Comparison of ENCODE assay signal across 7 cellular contexts in the genomic region with DNA sequence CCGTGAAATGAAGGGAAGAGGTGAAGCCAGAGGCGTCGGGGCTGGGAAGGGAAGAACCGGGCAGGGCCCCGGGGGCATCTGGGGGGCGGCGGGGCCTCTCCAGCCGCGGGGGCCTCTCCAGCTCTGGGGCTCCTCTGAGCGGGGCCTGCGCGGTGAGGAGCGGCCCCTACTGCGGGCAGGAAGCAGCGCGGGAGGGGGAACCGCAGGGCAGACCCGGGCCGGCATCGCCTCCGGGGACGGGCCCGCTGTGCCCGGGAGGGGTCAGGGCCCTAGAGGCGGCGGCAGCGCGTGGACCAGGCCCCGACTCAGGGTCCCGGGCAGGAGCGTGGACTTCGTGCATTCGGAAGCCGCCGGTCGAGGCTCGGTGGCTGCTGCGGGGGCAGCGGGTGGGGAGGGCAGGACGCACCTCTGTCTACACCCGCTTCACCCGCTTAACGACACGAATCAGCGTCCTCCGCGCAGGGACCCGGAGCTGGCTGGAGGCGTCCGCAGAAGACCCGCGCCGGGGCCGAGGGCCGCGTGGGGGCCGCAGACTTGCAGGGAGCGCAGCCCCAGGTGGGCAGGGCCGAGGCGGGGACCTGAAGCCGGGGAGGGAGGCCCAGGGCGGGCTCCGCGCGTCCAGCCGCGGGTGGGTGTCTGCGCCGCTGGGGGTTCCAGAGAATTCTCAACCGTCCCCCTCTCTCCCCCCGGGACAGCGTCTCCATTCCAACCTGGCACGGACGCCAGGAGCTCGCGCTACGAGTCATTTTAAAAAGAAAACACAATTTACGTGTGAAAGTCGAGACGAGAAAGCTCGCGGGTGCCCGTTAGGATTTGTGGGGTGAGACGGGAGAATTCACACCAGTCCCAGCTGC.
DNase-seq lines count a peak whose midpoint lies in the region; ATAC-seq and TF ChIP-seq lines count a peak whose summit lies in the region.
"Not testable (repeated sequence)": the region's sequence is repeated elsewhere in the genome, so short reads cannot be mapped to it uniquely, and the experiment has no call there.

No MANE protein-coding gene starts in this region.

- H3K4me1 ChIP-seq in lower lobe of right lung = not testable (repeated sequence)

- intact Hi-C loops in Right ventricle myocardium inferior (cut with DNase I); lower lobe of right lung (cut with DNase I): not testable (repeated sequence)

- DNase-seq in activated T-cell treated with anti-CD3 and anti-CD28 coated beads, Interleukin-2, amount 50 U/mL, for 24 hours = peak; percentile 32
- DNase-seq in activated naive CD8-positive, alpha-beta T cell treated with anti-CD3 and anti-CD28 coated beads, Interleukin-2, amount 10 ng/mL, durations not matched to agents 7 days and 5 days; Right ventricle myocardium inferior (ENCODE audit: missing footprints); lower lobe of right lung; natural killer cell treated with Interleukin-12 subunit alpha and Interleukin-12 subunit beta and Interleukin-15 and Interleukin-18, amount 100 ng/mL, for 72 hours (ENCODE audit: low spot score); stimulated activated naive CD8-positive, alpha-beta T cell treated with anti-CD3 and anti-CD28 coated beads, Interleukin-15, Interleukin-2, amounts not matched to agents 100 U/mL and 50 U/mL, for 24 hours: not testable (repeated sequence)

- H3K36me3 ChIP-seq in lower lobe of right lung = not testable (repeated sequence)

- not testable (repeated sequence) for H3K4me3 ChIP-seq in lower lobe of right lung

- not testable (repeated sequence) for H3K9me3 ChIP-seq in lower lobe of right lung

- not testable (repeated sequence) for H3K4me3 Mint-ChIP-seq in activated T-cell treated with anti-CD3 and anti-CD28 coated beads, Interleukin-2, amount 50 U/mL, for 24 hours; activated naive CD8-positive, alpha-beta T cell treated with anti-CD3 and anti-CD28 coated beads, Interleukin-2, amount 10 ng/mL, durations not matched to agents 7 days and 5 days; natural killer cell treated with Interleukin-12 subunit alpha and Interleukin-12 subunit beta and Interleukin-15 and Interleukin-18, amount 100 ng/mL, for 72 hours

- H3K27me3 ChIP-seq in lower lobe of right lung (ENCODE audit: low read depth) = not testable (repeated sequence)

- H3K36me3 Mint-ChIP-seq in activated T-cell treated with anti-CD3 and anti-CD28 coated beads, Interleukin-2, amount 50 U/mL, for 24 hours (ENCODE audit: low read depth); activated naive CD8-positive, alpha-beta T cell treated with anti-CD3 and anti-CD28 coated beads, Interleukin-2, amount 10 ng/mL, durations not matched to agents 7 days and 5 days; natural killer cell treated with Interleukin-12 subunit alpha and Interleukin-12 subunit beta and Interleukin-15 and Interleukin-18, amount 100 ng/mL, for 72 hours: not testable (repeated sequence)

- H3K4me1 Mint-ChIP-seq in activated T-cell treated with anti-CD3 and anti-CD28 coated beads, Interleukin-2, amount 50 U/mL, for 24 hours (ENCODE audit: low read depth); activated naive CD8-positive, alpha-beta T cell treated with anti-CD3 and anti-CD28 coated beads, Interleukin-2, amount 10 ng/mL, durations not matched to agents 7 days and 5 days; natural killer cell treated with Interleukin-12 subunit alpha and Interleukin-12 subunit beta and Interleukin-15 and Interleukin-18, amount 100 ng/mL, for 72 hours (ENCODE audit: low read depth in 2 of 2): not testable (repeated sequence)

- TF ChIP-seq CTCF in lower lobe of right lung (IDR thresholded peaks at IDR 0.05) = not testable (repeated sequence)

- not testable (repeated sequence) for H3K27ac Mint-ChIP-seq in activated T-cell treated with anti-CD3 and anti-CD28 coated beads, Interleukin-2, amount 50 U/mL, for 24 hours; activated naive CD8-positive, alpha-beta T cell treated with anti-CD3 and anti-CD28 coated beads, Interleukin-2, amount 10 ng/mL, durations not matched to agents 7 days and 5 days; natural killer cell treated with Interleukin-12 subunit alpha and Interleukin-12 subunit beta and Interleukin-15 and Interleukin-18, amount 100 ng/mL, for 72 hours

- H3K9me3 Mint-ChIP-seq in activated T-cell treated with anti-CD3 and anti-CD28 coated beads, Interleukin-2, amount 50 U/mL, for 24 hours; activated naive CD8-positive, alpha-beta T cell treated with anti-CD3 and anti-CD28 coated beads, Interleukin-2, amount 10 ng/mL, durations not matched to agents 7 days and 5 days; natural killer cell treated with Interleukin-12 subunit alpha and Interleukin-12 subunit beta and Interleukin-15 and Interleukin-18, amount 100 ng/mL, for 72 hours: not testable (repeated sequence)

- POLR2A ChIA-PET in activated naive CD8-positive, alpha-beta T cell treated with anti-CD3 and anti-CD28 coated beads, Interleukin-2, amount 10 ng/mL, durations not matched to agents 7 days and 5 days (lab: Charles Lee) = not testable (repeated sequence)

- peak; percentile 21 to 30 for ATAC-seq in activated CD4-positive, CD25-positive, alpha-beta regulatory T cell treated with anti-CD3 and anti-CD28 coated beads, Interleukin-2, amount 50 U/mL, for 24 hours
- ATAC-seq in activated naive CD8-positive, alpha-beta T cell treated with anti-CD3 and anti-CD28 coated beads, Interleukin-2, amount 10 ng/mL, durations not matched to agents 7 days and 5 days (ENCODE audit: low read depth) = peak; percentile 55
- peak; percentile 18 for ATAC-seq in Right ventricle myocardium inferior
- peak; percentile 32 to 45 for ATAC-seq in lower lobe of right lung
- peak; percentile 43 to 55 for ATAC-seq in natural killer cell treated with Interleukin-12 subunit alpha and Interleukin-12 subunit beta and Interleukin-15 and Interleukin-18, amount 100 ng/mL, for 72 hours
- ATAC-seq in stimulated activated naive CD8-positive, alpha-beta T cell treated with anti-CD3 and anti-CD28 coated beads, Interleukin-15, Interleukin-2, amounts not matched to agents 100 U/mL and 50 U/mL, for 24 hours = peak; percentile 35

- H3K27ac ChIP-seq in lower lobe of right lung = not testable (repeated sequence)

- H3K27me3 Mint-ChIP-seq in activated T-cell treated with anti-CD3 and anti-CD28 coated beads, Interleukin-2, amount 50 U/mL, for 24 hours; activated naive CD8-positive, alpha-beta T cell treated with anti-CD3 and anti-CD28 coated beads, Interleukin-2, amount 10 ng/mL, durations not matched to agents 7 days and 5 days: not testable (repeated sequence)
- H3K27me3 Mint-ChIP-seq in natural killer cell treated with Interleukin-12 subunit alpha and Interleukin-12 subunit beta and Interleukin-15 and Interleukin-18, amount 100 ng/mL, for 72 hours = peaks cover 6 to 12% of the 10 kb centered on the region in 2 donors
